ENCODE assay signal across 9 cellular contexts in the genomic region with DNA sequence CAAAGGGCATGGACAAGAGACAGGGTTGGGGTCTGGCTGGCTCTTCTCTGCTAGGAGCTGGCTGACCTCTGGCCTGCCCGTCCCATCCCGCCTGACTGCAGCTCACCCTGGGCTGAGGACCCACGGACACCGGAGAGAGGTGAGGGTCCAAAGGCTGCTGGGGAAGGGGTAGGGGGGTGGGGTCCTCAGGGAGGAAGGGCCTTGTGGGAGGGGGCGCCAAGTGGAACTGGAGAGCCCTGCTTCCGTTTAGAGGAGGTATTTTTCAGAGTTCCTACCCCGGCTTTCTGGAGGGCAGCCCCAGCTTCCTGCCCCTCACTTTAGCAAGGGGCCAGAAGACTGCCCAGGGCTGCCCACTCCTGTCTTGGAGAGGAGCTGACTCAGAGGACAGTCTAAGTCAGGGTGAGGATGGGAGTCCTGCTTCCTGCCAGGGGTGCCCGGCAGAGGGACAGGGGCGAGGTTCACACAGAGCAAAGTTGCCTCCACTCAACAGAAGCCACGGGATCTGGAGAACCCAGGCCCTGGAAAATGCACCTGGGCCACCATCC. TPM values are rescaled to one million over a fixed set of nuclear protein-coding genes. Genes with fewer than 3 reads are reported as not detected.
DNase-seq lines count a peak whose midpoint lies in the region; ATAC-seq lines count a peak whose summit lies in the region.
"Had no signal": no experiment of that assay in that cellular context is flagged by ENCODE, and none has a peak within 500 bp of the region (broad histone marks: within the 10 kb centered on the region; RNA-seq: fewer than 3 reads in every experiment).

No MANE protein-coding gene starts in this region.

- no peaks in the 10 kb centered on the region for H3K9me3 Mint-ChIP-seq in activated CD4-positive, alpha-beta T cell treated with anti-CD3 and anti-CD28 coated beads, Interleukin-2, amount 10 ng/mL, durations not matched to agents 7 days and 5 days
- H3K9me3 Mint-ChIP-seq in stimulated activated memory B cell treated with anti-CD40 and anti-IgM and Interleukin-4, amounts not matched to agents 10 μg/mL and 1 μg/mL and 100 μg/mL, for 72 hours = no peaks in the 10 kb centered on the region

- no peak for DNase-seq in activated CD4-positive, alpha-beta T cell treated with anti-CD3 and anti-CD28 coated beads, Interleukin-2, amount 10 ng/mL, durations not matched to agents 7 days and 5 days
- no peak for DNase-seq in activated CD4-positive, alpha-beta T cell treated with anti-CD3 and anti-CD28 coated beads, Interleukin-2, amount 50 U/mL, for 48 hours
- peak; percentile 4 for DNase-seq in activated naive CD4-positive, alpha-beta T cell treated with anti-CD3 and anti-CD28 coated beads, Interleukin-2, amount 50 U/mL, for 16 hours
- no peak for DNase-seq in NCI-H1930 (lab: John Stamatoyannopoulos, UW)

- CTCF ChIA-PET in activated CD4-positive, alpha-beta T cell treated with anti-CD3 and anti-CD28 coated beads, Interleukin-2, amount 10 ng/mL, durations not matched to agents 7 days and 5 days (lab: Charles Lee) = interaction anchor here (0.5 to 2.9 kb wide), 3 partner anchors 10 to 86 kb away, joined by 3 to 10 read pairs (median 6); a partner anchor contains a TSS

- peak overlapping the region; percentile 29 for H3K4me3 Mint-ChIP-seq in activated CD4-positive, alpha-beta T cell treated with anti-CD3 and anti-CD28 coated beads, Interleukin-2, amount 10 ng/mL, durations not matched to agents 7 days and 5 days
- H3K4me3 Mint-ChIP-seq in stimulated activated memory B cell treated with anti-CD40 and anti-IgM and Interleukin-4, amounts not matched to agents 10 μg/mL and 1 μg/mL and 100 μg/mL, for 72 hours = peak overlapping the region; percentile 79

- H3K27ac Mint-ChIP-seq in activated CD4-positive, alpha-beta T cell treated with anti-CD3 and anti-CD28 coated beads, Interleukin-2, amount 10 ng/mL, durations not matched to agents 7 days and 5 days = peak overlapping the region; percentile 90
- peak overlapping the region; percentile 94 for H3K27ac Mint-ChIP-seq in stimulated activated memory B cell treated with anti-CD40 and anti-IgM and Interleukin-4, amounts not matched to agents 10 μg/mL and 1 μg/mL and 100 μg/mL, for 72 hours

- peaks cover 6% of the 10 kb centered on the region for H3K36me3 Mint-ChIP-seq in activated CD4-positive, alpha-beta T cell treated with anti-CD3 and anti-CD28 coated beads, Interleukin-2, amount 10 ng/mL, durations not matched to agents 7 days and 5 days (ENCODE audit: low read depth)
- H3K36me3 Mint-ChIP-seq in stimulated activated memory B cell treated with anti-CD40 and anti-IgM and Interleukin-4, amounts not matched to agents 10 μg/mL and 1 μg/mL and 100 μg/mL, for 72 hours = peaks cover 33% of the 10 kb centered on the region

- ATAC-seq in HG02938 (IDR thresholded peaks at IDR 0.05; ENCODE audit: unreplicated experiment) (peak; percentile 6), GM21515 (IDR thresholded peaks at IDR 0.05; ENCODE audit: unreplicated experiment) (no peak), GM18870 (IDR thresholded peaks at IDR 0.05; ENCODE audit: unreplicated experiment) (no peak)
- peak; percentile 4 for ATAC-seq in stimulated activated memory B cell treated with anti-CD40 and anti-IgM and Interleukin-4, amounts not matched to agents 10 μg/mL and 1 μg/mL and 100 μg/mL, for 72 hours

- H3K4me1 Mint-ChIP-seq in activated CD4-positive, alpha-beta T cell treated with anti-CD3 and anti-CD28 coated beads, Interleukin-2, amount 10 ng/mL, durations not matched to agents 7 days and 5 days = peaks cover 29% of the 10 kb centered on the region
- peaks cover 84% of the 10 kb centered on the region for H3K4me1 Mint-ChIP-seq in stimulated activated memory B cell treated with anti-CD40 and anti-IgM and Interleukin-4, amounts not matched to agents 10 μg/mL and 1 μg/mL and 100 μg/mL, for 72 hours

- POLR2A ChIA-PET in activated CD4-positive, alpha-beta T cell treated with anti-CD3 and anti-CD28 coated beads, Interleukin-2, amount 10 ng/mL, durations not matched to agents 7 days and 5 days (lab: Charles Lee) = no interaction called here

- peaks cover 4% of the 10 kb centered on the region for H3K27me3 Mint-ChIP-seq in activated CD4-positive, alpha-beta T cell treated with anti-CD3 and anti-CD28 coated beads, Interleukin-2, amount 10 ng/mL, durations not matched to agents 7 days and 5 days
- no peaks in the 10 kb centered on the region for H3K27me3 Mint-ChIP-seq in stimulated activated memory B cell treated with anti-CD40 and anti-IgM and Interleukin-4, amounts not matched to agents 10 μg/mL and 1 μg/mL and 100 μg/mL, for 72 hours

RNA-seq across cellular contexts. Expression of a gene that starts 7.1 kb away (rescaled TPM):
- total RNA-seq in activated CD4-positive, alpha-beta T cell treated with anti-CD3 and anti-CD28 coated beads, Interleukin-2, amount 10 ng/mL, durations not matched to agents 7 days and 5 days = under 1 TPM; 0.40 to 0.44 TPM
- total RNA-seq: sigmoid colon had no signal

RNA-seq across cellular contexts. Expression of a gene that starts 11.9 kb away (rescaled TPM):
- 10 to 100 TPM; 47.1 to 51.1 TPM for total RNA-seq in activated CD4-positive, alpha-beta T cell treated with anti-CD3 and anti-CD28 coated beads, Interleukin-2, amount 10 ng/mL, durations not matched to agents 7 days and 5 days

RNA-seq across cellular contexts. Expression of a gene that starts 22.5 kb away (rescaled TPM):
- total RNA-seq in activated CD4-positive, alpha-beta T cell treated with anti-CD3 and anti-CD28 coated beads, Interleukin-2, amount 10 ng/mL, durations not matched to agents 7 days and 5 days = 1 to 10 TPM; 3.2 to 3.9 TPM

RNA-seq across cellular contexts. Expression of a gene that starts 44.1 kb away (rescaled TPM):
- under 1 TPM; 0.56 to 0.64 TPM for total RNA-seq in activated CD4-positive, alpha-beta T cell treated with anti-CD3 and anti-CD28 coated beads, Interleukin-2, amount 10 ng/mL, durations not matched to agents 7 days and 5 days

Comparison
In these comparisons a context has a peak if more than half of its experiments do, and no peak if none do; other contexts are left out.
1. ATAC-seq: peak in HG02938 (single experiment) and stimulated activated memory B cell treated with anti-CD40 and anti-IgM and Interleukin-4, amounts not matched to agents 10 μg/mL and 1 μg/mL and 100 μg/mL, for 72 hours (single experiment); none in GM21515 (single experiment) and GM18870 (single experiment).